ENCODE assay signal across 14 cellular contexts in genomic region chr19:33428627-33429013, GRCh38.
"Had no signal": no experiment of that assay in that cellular context is flagged by ENCODE, and none has a peak within 500 bp of the region (broad histone marks: within the 10 kb centered on the region; RNA-seq: fewer than 3 reads in every experiment).

No MANE protein-coding gene starts in this region.

- H3K36me3 ChIP-seq: cardiac muscle cell, pancreas, thoracic aorta had no signal

- H3K4me1 ChIP-seq: pancreas had no signal

- H3K27ac ChIP-seq: cardiac muscle cell, pancreas, spleen, thoracic aorta, VCaP had no signal

- H3K27me3 ChIP-seq: cardiac muscle cell, pancreas, spleen had no signal

- H3K9me3 ChIP-seq: pancreas, spleen, thoracic aorta had no signal

- ATAC-seq: pancreas; stimulated activated naive B cell treated with anti-CD40 and anti-IgM and Interleukin-4, amounts not matched to agents 10 μg/mL and 1 μg/mL and 100 μg/mL, for 72 hours had no signal

- DNase-seq: activated CD4-positive, alpha-beta T cell treated with anti-CD3 and anti-CD28 coated beads for 1 hour; activated CD8-positive, alpha-beta memory T cell treated with anti-CD3 and anti-CD28 coated beads for 24 hours; activated CD8-positive, alpha-beta memory T cell treated with anti-CD3 and anti-CD28 coated beads, Interleukin-2, amount 50 U/mL, for 48 hours; activated naive CD4-positive, alpha-beta T cell; activated naive CD8-positive, alpha-beta T cell treated with anti-CD3 and anti-CD28 coated beads, Interleukin-2, amount 10 ng/mL, durations not matched to agents 7 days and 5 days; amygdala; hippocampal formation; naive B cell; stimulated activated naive B cell treated with anti-CD40 and anti-IgM and Interleukin-4, amounts not matched to agents 10 μg/mL and 1 μg/mL and 100 μg/mL, for 72 hours had no signal

- H3K4me3 ChIP-seq: cardiac muscle cell, pancreas, spleen, thoracic aorta had no signal
